20 cellular contexts compared by ENCODE assay signal in genomic region chr20:58553841-58554240, GRCh38. TPM values are rescaled to one million over a fixed set of nuclear protein-coding genes. Genes with fewer than 3 reads are reported as not detected.
DNase-seq lines count a peak whose midpoint lies in the region; ATAC-seq and TF ChIP-seq lines count a peak whose summit lies in the region.
"Had no signal": no experiment of that assay in that cellular context is flagged by ENCODE, and none has a peak within 500 bp of the region (broad histone marks: within the 10 kb centered on the region; RNA-seq: fewer than 3 reads in every experiment).

No MANE protein-coding gene starts in this region.

- peak overlapping the region in 1 of 3 experiments; percentile 14 for H3K4me3 Mint-ChIP-seq in nephron
- H3K4me3 Mint-ChIP-seq: activated naive CD4-positive, alpha-beta T cell treated with anti-CD3 and anti-CD28 coated beads, Interleukin-2, amount 10 ng/mL, durations not matched to agents 7 days and 5 days; central memory CD8-positive, alpha-beta T cell; neural crest cell had no signal

- H3K9me3 ChIP-seq in HEK293 (ENCODE audit: control insufficient read depth, insufficient read depth, low read depth, low read length), result no peaks in the 10 kb centered on the region
- H3K9me3 ChIP-seq: heart right ventricle, left lung, suprapubic skin had no signal

- H3K4me3 ChIP-seq in HEK293 (ENCODE audit: low read depth, low read length), result no peak overlapping the region
- H3K4me3 ChIP-seq in mesendoderm (ENCODE audit: low read length), result no peak overlapping the region
- H3K4me3 ChIP-seq: heart right ventricle, left lung, suprapubic skin had no signal

- no peaks in the 10 kb centered on the region for H3K27me3 ChIP-seq in mesendoderm (ENCODE audit: insufficient read depth, low read length, poor library complexity)

- WGBS in mesendoderm (ENCODE audit: extremely low coverage, insufficient coverage, low lambda C conversion rate), result no CpG with 5 or more reads among the region's 9 CpGs

- H4K5ac ChIP-seq in mesendoderm (ENCODE audit: low read length), result no peak overlapping the region

- no peaks in the 10 kb centered on the region for H3K36me3 Mint-ChIP-seq in nephron (ENCODE audit: low read depth)
- H3K36me3 Mint-ChIP-seq: activated naive CD4-positive, alpha-beta T cell treated with anti-CD3 and anti-CD28 coated beads, Interleukin-2, amount 10 ng/mL, durations not matched to agents 7 days and 5 days had no signal

- H3K56ac ChIP-seq in mesendoderm (ENCODE audit: low read length), result no peak overlapping the region

- no peak overlapping the region for H3K4ac ChIP-seq in mesendoderm (ENCODE audit: low read depth, low read length)

- no peak overlapping the region for H3K9ac ChIP-seq in mesendoderm (ENCODE audit: low read length)

- no peaks in the 10 kb centered on the region for H3K79me1 ChIP-seq in mesendoderm (ENCODE audit: low read length)

- no peak overlapping the region for H3K4me2 ChIP-seq in mesendoderm (ENCODE audit: low read length)

- H3K4me1 ChIP-seq in HEK293 (ENCODE audit: control insufficient read depth, insufficient read depth, low read length) (no peaks in the 10 kb centered on the region), mesendoderm (ENCODE audit: control insufficient read depth, low read depth, low read length) (no peaks in the 10 kb centered on the region)
- H3K4me1 ChIP-seq: heart right ventricle, left lung, suprapubic skin had no signal

- DNase-seq in A172 (ENCODE audit: low spot score) (peak; percentile 37), ecto neural progenitor cell (ENCODE audit: low spot score) (peak; percentile 36), GF-D8 (lab: John Stamatoyannopoulos, UW) (no peak), mesendoderm (no peak), glomerular visceral epithelial cell (ENCODE audit: extremely low spot score) (no peak)
- DNase-seq: activated naive CD4-positive, alpha-beta T cell treated with anti-CD3 and anti-CD28 coated beads, Interleukin-2, amount 10 ng/mL, durations not matched to agents 7 days and 5 days; DMS 273 treated with DMSO at 0.1 percent for 48 hours; HCEC 1CT; heart right ventricle; left lung; NCI-H2081; NK-92 treated with Interleukin-12 subunit alpha and Interleukin-12 subunit beta, amount 100 ng/mL, for 24 hours; stimulated activated CD4-positive, alpha-beta T cell treated with anti-CD3 and anti-CD28 coated beads, Interleukin-12 subunit alpha, Interleukin-12 subunit beta, amount 100 ng/mL, for 4 hours had no signal

- peaks cover 22% of the 10 kb centered on the region for H3K27me3 Mint-ChIP-seq in nephron (ENCODE audit: low read depth)

- POLR2A ChIA-PET in HEK293 (lab: Yijun Ruan, JAX), result no interaction called here

- H3K9me3 Mint-ChIP-seq in nephron, result no peaks in the 10 kb centered on the region
- H3K9me3 Mint-ChIP-seq: activated naive CD4-positive, alpha-beta T cell treated with anti-CD3 and anti-CD28 coated beads, Interleukin-2, amount 10 ng/mL, durations not matched to agents 7 days and 5 days; central memory CD8-positive, alpha-beta T cell; neural crest cell had no signal

- H4K8ac ChIP-seq in mesendoderm (ENCODE audit: low read depth, low read length), result no peak overlapping the region

- H3K23ac ChIP-seq in mesendoderm (ENCODE audit: low read length), result no peak overlapping the region

- CTCF ChIA-PET in HEK293 (lab: Yijun Ruan, JAX), result no interaction called here

- no peak overlapping the region for H2AK5ac ChIP-seq in mesendoderm (ENCODE audit: low read length)

- no peak overlapping the region for H3K18ac ChIP-seq in mesendoderm (ENCODE audit: low read length)

- no peak for TF ChIP-seq CTCF in HEK293 (tag by site-specific recombination; IDR thresholded peaks at IDR 0.05)
- TF ChIP-seq CTCF in nephron (IDR thresholded peaks at IDR 0.05; ENCODE audit: unreplicated experiment in 3 of 3), result no peak

- H3K27ac Mint-ChIP-seq in nephron, result peak overlapping the region; percentile 76 to 95 (median 84)
- H3K27ac Mint-ChIP-seq: activated naive CD4-positive, alpha-beta T cell treated with anti-CD3 and anti-CD28 coated beads, Interleukin-2, amount 10 ng/mL, durations not matched to agents 7 days and 5 days had no signal

- H3K27ac ChIP-seq in HEK293 (ENCODE audit: extremely low read depth, low read depth, low read length), result no peak overlapping the region
- no peak overlapping the region for H3K27ac ChIP-seq in mesendoderm (ENCODE audit: low read depth, low read length)
- H3K27ac ChIP-seq: heart right ventricle, left lung, suprapubic skin had no signal

- H3K4me1 Mint-ChIP-seq in nephron, result peaks cover 61% of the 10 kb centered on the region
- H3K4me1 Mint-ChIP-seq: activated naive CD4-positive, alpha-beta T cell treated with anti-CD3 and anti-CD28 coated beads, Interleukin-2, amount 10 ng/mL, durations not matched to agents 7 days and 5 days; central memory CD8-positive, alpha-beta T cell had no signal

- H2BK15ac ChIP-seq in mesendoderm (replicated peaks; ENCODE audit: low read depth), result no peak overlapping the region

- H2BK5ac ChIP-seq in mesendoderm (ENCODE audit: low read length), result no peak overlapping the region

- H2BK120ac ChIP-seq in mesendoderm (ENCODE audit: low read depth, low read length), result no peak overlapping the region

- no peak for ATAC-seq in GM21528 (IDR thresholded peaks at IDR 0.05; ENCODE audit: low FRiP score, unreplicated experiment)
- ATAC-seq: left lung had no signal

- H3K79me2 ChIP-seq in mesendoderm (ENCODE audit: control insufficient read depth, insufficient read depth, low read length), result no peaks in the 10 kb centered on the region

- no peaks in the 10 kb centered on the region for H3K36me3 ChIP-seq in HEK293 (ENCODE audit: control insufficient read depth in 2 of 2, insufficient read depth in 1 of 2, low read length in 2 of 2)
- H3K36me3 ChIP-seq in mesendoderm (ENCODE audit: control insufficient read depth, insufficient read depth, low read length), result no peaks in the 10 kb centered on the region
- H3K36me3 ChIP-seq: heart right ventricle, left lung, suprapubic skin had no signal

TF ChIP-seq in HEK293, 187 proteins besides CTCF, POLR2A, EP300 and RAD21:
- no peak for TF ChIP-seq OVOL3 (tag by site-specific recombination; IDR thresholded peaks at IDR 0.05)
- 0 out of 2 replicates have a peak, but pooled peaks have one; percentile 8 for TF ChIP-seq ZNF341 (tag by site-specific recombination; IDR thresholded peaks at IDR 0.05; ENCODE audit: low read depth)
- TF ChIP-seq, protein P1, sequence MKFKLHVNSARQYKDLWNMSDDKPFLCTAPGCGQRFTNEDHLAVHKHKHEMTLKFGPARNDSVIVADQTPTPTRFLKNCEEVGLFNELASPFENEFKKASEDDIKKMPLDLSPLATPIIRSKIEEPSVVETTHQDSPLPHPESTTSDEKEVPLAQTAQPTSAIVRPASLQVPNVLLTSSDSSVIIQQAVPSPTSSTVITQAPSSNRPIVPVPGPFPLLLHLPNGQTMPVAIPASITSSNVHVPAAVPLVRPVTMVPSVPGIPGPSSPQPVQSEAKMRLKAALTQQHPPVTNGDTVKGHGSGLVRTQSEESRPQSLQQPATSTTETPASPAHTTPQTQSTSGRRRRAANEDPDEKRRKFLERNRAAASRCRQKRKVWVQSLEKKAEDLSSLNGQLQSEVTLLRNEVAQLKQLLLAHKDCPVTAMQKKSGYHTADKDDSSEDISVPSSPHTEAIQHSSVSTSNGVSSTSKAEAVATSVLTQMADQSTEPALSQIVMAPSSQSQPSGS (tag by site-specific recombination; IDR thresholded peaks at IDR 0.05; ENCODE audit: low read depth), result 0 out of 2 replicates have a peak, but pooled peaks have one; percentile 15

RNA-seq across cellular contexts. Expression of gene APCDD1L, which starts 38.6 kb away (rescaled TPM):
- 0.78 and 2.4 TPM in 2 replicates for total RNA-seq in A172 (2014; rRNA removed; shearing (Covaris generic))
- polyA plus RNA-seq in mesendoderm (2013, experiment 1 of 2), result 0.39 TPM
- 0.53 TPM for polyA plus RNA-seq in mesendoderm (2013, experiment 2 of 2)
- total RNA-seq: neural crest cell, SK-MEL-5 had no signal

Comparison
In these comparisons a context has a peak if more than half of its experiments do, and no peak if none do; other contexts are left out.
1. DNase-seq: peak in A172 (single experiment) and ecto neural progenitor cell (single experiment); none in GF-D8 (single experiment), mesendoderm (single experiment) and glomerular visceral epithelial cell (single experiment).